ENCODE assay signal across 17 cellular contexts in the genomic region with DNA sequence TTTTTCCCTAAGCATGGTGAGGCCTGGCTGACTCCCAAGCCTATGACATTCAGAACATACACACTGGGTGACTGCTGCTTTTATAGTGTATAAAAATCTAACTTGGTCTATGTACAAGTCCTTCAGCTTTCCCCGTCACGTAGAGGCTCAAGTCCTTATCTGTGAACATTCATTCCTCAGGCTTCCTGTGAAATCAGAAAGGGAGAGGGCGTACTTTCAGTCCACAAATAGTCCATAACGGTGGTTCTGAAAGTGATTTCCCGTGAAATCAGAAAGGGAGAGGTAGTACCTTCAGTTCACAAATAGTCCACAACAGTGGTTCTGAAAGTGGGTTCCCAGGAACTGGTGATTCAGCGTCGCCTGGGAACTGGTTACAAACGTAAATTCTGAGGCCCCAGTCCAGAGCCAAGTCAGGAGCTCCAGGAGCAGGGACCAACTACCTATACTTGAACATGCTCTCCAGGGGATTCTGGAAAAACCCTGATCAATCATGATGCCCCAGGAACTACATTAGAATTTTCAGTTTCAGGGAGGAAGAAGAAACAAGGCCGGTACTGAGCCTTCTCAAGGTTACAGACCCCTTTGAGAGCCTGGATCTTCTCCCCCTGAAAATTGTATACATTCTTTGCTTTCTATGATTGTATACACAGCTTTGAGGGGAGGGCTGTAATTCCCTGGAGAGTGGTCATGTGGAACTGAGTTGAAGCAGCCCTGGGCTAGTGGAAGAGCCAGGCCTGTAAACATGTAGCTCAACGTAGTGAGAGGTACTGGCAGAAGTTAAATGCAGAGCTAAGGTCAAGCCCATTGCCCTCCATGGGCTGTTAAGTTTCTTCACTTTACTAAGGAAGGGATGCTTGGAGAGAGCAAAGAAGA. TPM values are rescaled to one million over a fixed set of nuclear protein-coding genes. Genes with fewer than 3 reads are reported as not detected.
DNase-seq lines count a peak whose midpoint lies in the region; ATAC-seq and TF ChIP-seq lines count a peak whose summit lies in the region.
"Had no signal": no experiment of that assay in that cellular context is flagged by ENCODE, and none has a peak within 500 bp of the region (broad histone marks: within the 10 kb centered on the region; RNA-seq: fewer than 3 reads in every experiment).

No MANE protein-coding gene starts in this region.

- no peak overlapping the region for H3K4me3 ChIP-seq in WERI-Rb-1 (ENCODE audit: low read depth, low read length)
- no peak overlapping the region for H3K4me3 ChIP-seq in gastrocnemius medialis
- H3K4me3 ChIP-seq in GM23248: no peak overlapping the region
- H3K4me3 ChIP-seq: testis had no signal

- no peaks in the 10 kb centered on the region for H3K9me3 Mint-ChIP-seq in glutamatergic neuron (ENCODE audit: unreplicated experiment)
- no peaks in the 10 kb centered on the region for H3K9me3 Mint-ChIP-seq in T-cell
- H3K9me3 Mint-ChIP-seq: activated T-cell treated with anti-CD3 and anti-CD28 coated beads, Interleukin-2, amount 50 U/mL, for 4 hours; dendritic cell treated with granulocyte-macrophage colony-stimulating factor and Interleukin-4, amounts not matched to agents 40 ng/mL and 50 ng/mL, for 4 days had no signal

- H3K27ac Mint-ChIP-seq in glutamatergic neuron (ENCODE audit: unreplicated experiment) (no peak overlapping the region), T-cell (no peak overlapping the region)
- H3K27ac Mint-ChIP-seq: dendritic cell treated with granulocyte-macrophage colony-stimulating factor and Interleukin-4, amounts not matched to agents 40 ng/mL and 50 ng/mL, for 4 days had no signal

- CTCF ChIA-PET in T-cell (lab: Charles Lee): no interaction called here

- H3F3A ChIP-seq in GM23248 (ENCODE audit: insufficient read depth): no peaks in the 10 kb centered on the region

- no peaks in the 10 kb centered on the region for H3K9me2 ChIP-seq in GM23248 (ENCODE audit: insufficient read depth)

- in situ Hi-C loops in gastrocnemius medialis (cut with MboI; ENCODE audit: low sequenced_read_pairs in 4 of 4): no loop called here
- in situ Hi-C loops in GM23248 (cut with MboI): no loop called here

- no peaks in the 10 kb centered on the region for H4K20me1 ChIP-seq in GM23248 (ENCODE audit: insufficient read depth)

- intact Hi-C loops in left ventricle myocardium superior (cut with micrococcal nuclease): no loop called here
- intact Hi-C loops in gastrocnemius medialis (cut with DNase I; ENCODE audit: low total_unique reads): no loop called here

- DNase-seq in LHCN-M2 (ENCODE audit: low read depth) (peak; percentile 44), WERI-Rb-1 (no peak), left ventricle myocardium superior (no peak), gastrocnemius medialis (no peak), glutamatergic neuron (no peak), NCI-H82 treated with DMSO at 0.1 percent for 48 hours (lab: John Stamatoyannopoulos, UW; ENCODE audit: unreplicated experiment) (no peak), T-cell (no peak), GM23248 (no peak)
- DNase-seq: activated CD4-positive, alpha-beta T cell treated with anti-CD3 and anti-CD28 coated beads for 1 hour; activated T-cell treated with anti-CD3 and anti-CD28 coated beads, Interleukin-2, amount 50 U/mL, for 4 hours; DMS79 treated with DMSO at 0.1 percent for 48 hours; NCI-H446; T-helper 1 cell; testis had no signal

- H3K27me3 ChIP-seq in WERI-Rb-1 (ENCODE audit: insufficient read depth, low read depth, severe bottlenecking): no peaks in the 10 kb centered on the region
- H3K27me3 ChIP-seq in gastrocnemius medialis: no peaks in the 10 kb centered on the region
- H3K27me3 ChIP-seq in GM23248 (replicated peaks; ENCODE audit: insufficient read depth): no peaks in the 10 kb centered on the region
- H3K27me3 ChIP-seq: testis had no signal

- H3K4me1 Mint-ChIP-seq in glutamatergic neuron (ENCODE audit: low read depth, unreplicated experiment): peaks cover 5% of the 10 kb centered on the region
- H3K4me1 Mint-ChIP-seq in T-cell: peaks cover 14 to 31% (median 23%) of the 10 kb centered on the region in 3 donors

- WGBS in GM23248 (ENCODE audit: low coverage in 1 of 2, low lambda C conversion rate in 2 of 2, missing lambda C conversion rate in 2 of 2), 2 experiments: 89 to 90% methylated on average over 10 of the region's 10 CpGs

- ATAC-seq in left ventricle myocardium superior (peak; percentile 55), gastrocnemius medialis (peak; percentile 46 to 53), T-cell (replicated peaks in 1 of 4) (no peak)
- ATAC-seq: activated T-cell treated with anti-CD3 and anti-CD28 coated beads, Interleukin-2, amount 50 U/mL, for 4 hours; Panc1 had no signal

- TF ChIP-seq POLR2A in gastrocnemius medialis (IDR thresholded peaks at IDR 0.05): no peak

- H3K36me3 ChIP-seq in WERI-Rb-1: no peaks in the 10 kb centered on the region
- H3K36me3 ChIP-seq in gastrocnemius medialis: no peaks in the 10 kb centered on the region
- H3K36me3 ChIP-seq in GM23248 (ENCODE audit: low read depth): no peaks in the 10 kb centered on the region
- H3K36me3 ChIP-seq: neutrophil had no signal

- H3K4me3 Mint-ChIP-seq in glutamatergic neuron (ENCODE audit: unreplicated experiment) (no peak overlapping the region), T-cell (no peak overlapping the region)
- H3K4me3 Mint-ChIP-seq: activated T-cell treated with anti-CD3 and anti-CD28 coated beads, Interleukin-2, amount 50 U/mL, for 4 hours; dendritic cell treated with granulocyte-macrophage colony-stimulating factor and Interleukin-4, amounts not matched to agents 40 ng/mL and 50 ng/mL, for 4 days had no signal

- H3K27me3 Mint-ChIP-seq in glutamatergic neuron (ENCODE audit: unreplicated experiment): peaks cover 4% of the 10 kb centered on the region
- H3K27me3 Mint-ChIP-seq in T-cell: no peaks in the 10 kb centered on the region

- H3K9me3 ChIP-seq in WERI-Rb-1 (ENCODE audit: severe bottlenecking) (no peaks in the 10 kb centered on the region), gastrocnemius medialis (no peaks in the 10 kb centered on the region), GM23248 (ENCODE audit: low read depth) (no peaks in the 10 kb centered on the region)
- H3K9me3 ChIP-seq: neutrophil, testis had no signal

- H3K9ac ChIP-seq in GM23248: no peak overlapping the region

- H3K79me2 ChIP-seq in GM23248 (ENCODE audit: insufficient read depth): no peaks in the 10 kb centered on the region

- POLR2A ChIA-PET in T-cell (lab: Charles Lee): no interaction called here

- no peak overlapping the region for H3K4me2 ChIP-seq in GM23248 (ENCODE audit: unreplicated experiment)

- no peak overlapping the region for H2AFZ ChIP-seq in GM23248

- H3K27ac ChIP-seq in WERI-Rb-1 (peak overlapping the region; percentile 68), gastrocnemius medialis (peak overlapping the region; percentile 36 to 70 (median 58)), GM23248 (no peak overlapping the region)
- H3K27ac ChIP-seq: neutrophil, testis had no signal

- TF ChIP-seq CTCF in WERI-Rb-1 (IDR thresholded peaks at IDR 0.05; ENCODE audit: low read depth, low read length) (no peak), gastrocnemius medialis (IDR thresholded peaks at IDR 0.05 in 4 of 5, conservative IDR thresholded peaks at IDR 0.05 in 1 of 5) (no peak), glutamatergic neuron (IDR thresholded peaks at IDR 0.05; ENCODE audit: partially characterized antibody, unreplicated experiment) (no peak)

- peaks cover 3 to 54% of the 10 kb centered on the region in 2 donors for H3K4me1 ChIP-seq in gastrocnemius medialis
- no peaks in the 10 kb centered on the region for H3K4me1 ChIP-seq in GM23248 (ENCODE audit: insufficient read depth)

- no peaks in the 10 kb centered on the region for H3K36me3 Mint-ChIP-seq in glutamatergic neuron (ENCODE audit: unreplicated experiment)
- peaks cover 27% of the 10 kb centered on the region for H3K36me3 Mint-ChIP-seq in T-cell

RNA-seq across cellular contexts. Expression of a gene that starts 17.3 kb away (rescaled TPM):
- total RNA-seq in LHCN-M2 (2014; rRNA removed) (69.2 and 100 TPM in 2 replicates), left ventricle myocardium superior (39.6 TPM), gastrocnemius medialis (10 to 100 TPM; 31.4 to 46.7 (median 45.6) TPM), glutamatergic neuron (ENCODE audit: unreplicated experiment) (4.5 TPM), T-cell (100 to 1,000 TPM in 4 of 5 donors, 10 to 100 TPM in 1; 96.2 to 170 (median 162) TPM)
- 23.5 TPM for polyA plus RNA-seq in LHCN-M2 (2012)
- 10.7 and 21.2 TPM in 2 replicates for total RNA-seq in GM23248 (2014; rRNA removed; shearing (Covaris generic))
- 3.2 and 4.2 TPM in 2 replicates for polyA plus RNA-seq in GM23248 (2016; fragmentation: Nextera tagmentation; extraction: Ambion mirVana)

Comparison
In these comparisons a context has a peak if more than half of its experiments do, and no peak if none do; other contexts are left out.
1. ATAC-seq: peak in left ventricle myocardium superior (single experiment) and gastrocnemius medialis (2 of 2); none in T-cell (0 of 4).